In the genomic region with DNA sequence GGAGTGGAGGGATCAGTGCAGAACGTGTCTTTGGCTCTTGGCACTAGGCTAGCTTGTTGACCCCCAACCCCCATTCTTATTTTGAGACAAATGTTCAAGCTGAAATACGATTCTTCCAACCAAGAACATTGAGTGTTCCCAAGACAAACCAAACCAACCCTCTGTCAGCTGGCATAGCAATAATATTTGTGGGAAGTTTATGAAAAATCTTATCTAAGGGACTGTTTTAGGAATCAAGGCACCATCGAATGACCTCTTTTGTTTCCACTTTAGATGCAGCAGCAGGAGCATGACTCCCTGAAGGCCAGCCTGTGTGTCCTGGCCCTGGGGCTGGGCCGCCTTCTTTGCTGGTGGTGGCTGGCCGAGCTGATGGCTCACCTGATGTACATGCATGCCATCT, we compare ENCODE assay signal across 24 cellular contexts.
"Had no signal": no experiment of that assay in that cellular context is flagged by ENCODE, and none has a peak within 500 bp of the region (broad histone marks: within the 10 kb centered on the region; RNA-seq: fewer than 3 reads in every experiment).

No MANE protein-coding gene starts in this region.

- H3K4me3 ChIP-seq: esophagus squamous epithelium had no signal

- H3K9me3 ChIP-seq: esophagus squamous epithelium had no signal

- H3K36me3 Mint-ChIP-seq: activated naive CD4-positive, alpha-beta T cell treated with anti-CD3 and anti-CD28 coated beads, Interleukin-2, amount 10 ng/mL, durations not matched to agents 7 days and 5 days; activated naive CD4-positive, alpha-beta T cell treated with anti-CD3 and anti-CD28 coated beads, Interleukin-2, amount 50 U/mL, for 72 hours had no signal

- H3K9me3 Mint-ChIP-seq: activated CD4-positive, alpha-beta memory T cell treated with anti-CD3 and anti-CD28 coated beads, Interleukin-2, amount 10 ng/mL, durations not matched to agents 7 days and 5 days; activated CD4-positive, alpha-beta T cell treated with anti-CD3 and anti-CD28 coated beads, Interleukin-2, amount 10 ng/mL, durations not matched to agents 7 days and 5 days; activated naive CD4-positive, alpha-beta T cell treated with anti-CD3 and anti-CD28 coated beads, Interleukin-2, amount 10 ng/mL, durations not matched to agents 7 days and 5 days; activated naive CD4-positive, alpha-beta T cell treated with anti-CD3 and anti-CD28 coated beads, Interleukin-2, amount 50 U/mL, for 72 hours; activated naive CD8-positive, alpha-beta T cell treated with anti-CD3 and anti-CD28 coated beads, Interleukin-2, amount 10 ng/mL, durations not matched to agents 7 days and 5 days; activated T-cell treated with anti-CD3 and anti-CD28 coated beads, Interleukin-2, amount 50 U/mL, for 24 hours; activated T-cell treated with anti-CD3 and anti-CD28 coated beads, Interleukin-2, amount 50 U/mL, for 72 hours; central memory CD8-positive, alpha-beta T cell; effector memory CD8-positive, alpha-beta T cell had no signal

- H3K4me1 Mint-ChIP-seq: activated CD4-positive, alpha-beta memory T cell treated with anti-CD3 and anti-CD28 coated beads, Interleukin-2, amount 10 ng/mL, durations not matched to agents 7 days and 5 days; activated CD4-positive, alpha-beta T cell treated with anti-CD3 and anti-CD28 coated beads, Interleukin-2, amount 10 ng/mL, durations not matched to agents 7 days and 5 days; activated naive CD4-positive, alpha-beta T cell treated with anti-CD3 and anti-CD28 coated beads, Interleukin-2, amount 10 ng/mL, durations not matched to agents 7 days and 5 days; activated naive CD8-positive, alpha-beta T cell treated with anti-CD3 and anti-CD28 coated beads, Interleukin-2, amount 10 ng/mL, durations not matched to agents 7 days and 5 days; central memory CD8-positive, alpha-beta T cell had no signal

- H3K27me3 ChIP-seq: brain microvascular endothelial cell, esophagus squamous epithelium had no signal

- H3K36me3 ChIP-seq: brain microvascular endothelial cell had no signal

- H3K27ac Mint-ChIP-seq: activated CD4-positive, alpha-beta memory T cell treated with anti-CD3 and anti-CD28 coated beads, Interleukin-2, amount 10 ng/mL, durations not matched to agents 7 days and 5 days; activated CD4-positive, alpha-beta T cell treated with anti-CD3 and anti-CD28 coated beads, Interleukin-2, amount 10 ng/mL, durations not matched to agents 7 days and 5 days; activated naive CD4-positive, alpha-beta T cell treated with anti-CD3 and anti-CD28 coated beads, Interleukin-2, amount 10 ng/mL, durations not matched to agents 7 days and 5 days; activated naive CD8-positive, alpha-beta T cell treated with anti-CD3 and anti-CD28 coated beads, Interleukin-2, amount 10 ng/mL, durations not matched to agents 7 days and 5 days; activated T-cell treated with anti-CD3 and anti-CD28 coated beads, Interleukin-2, amount 50 U/mL, for 24 hours; activated T-cell treated with anti-CD3 and anti-CD28 coated beads, Interleukin-2, amount 50 U/mL, for 72 hours; effector memory CD8-positive, alpha-beta T cell; WTC11 had no signal

- ATAC-seq: activated naive CD4-positive, alpha-beta T cell treated with anti-CD3 and anti-CD28 coated beads, Interleukin-2, amount 50 U/mL, for 72 hours; activated T-cell treated with anti-CD3 and anti-CD28 coated beads, Interleukin-2, amount 50 U/mL, for 72 hours; effector memory CD8-positive, alpha-beta T cell; WTC11 had no signal

- H3K4me3 Mint-ChIP-seq: activated CD4-positive, alpha-beta memory T cell treated with anti-CD3 and anti-CD28 coated beads, Interleukin-2, amount 10 ng/mL, durations not matched to agents 7 days and 5 days; activated CD4-positive, alpha-beta T cell treated with anti-CD3 and anti-CD28 coated beads, Interleukin-2, amount 10 ng/mL, durations not matched to agents 7 days and 5 days; activated naive CD4-positive, alpha-beta T cell treated with anti-CD3 and anti-CD28 coated beads, Interleukin-2, amount 10 ng/mL, durations not matched to agents 7 days and 5 days; activated naive CD8-positive, alpha-beta T cell treated with anti-CD3 and anti-CD28 coated beads, Interleukin-2, amount 10 ng/mL, durations not matched to agents 7 days and 5 days; activated T-cell treated with anti-CD3 and anti-CD28 coated beads, Interleukin-2, amount 50 U/mL, for 24 hours; activated T-cell treated with anti-CD3 and anti-CD28 coated beads, Interleukin-2, amount 50 U/mL, for 72 hours; central memory CD8-positive, alpha-beta T cell; effector memory CD8-positive, alpha-beta T cell; WTC11 had no signal

- DNase-seq: activated CD4-positive, alpha-beta memory T cell treated with anti-CD3 and anti-CD28 coated beads, Interleukin-2, amount 10 ng/mL, durations not matched to agents 7 days and 5 days; activated CD4-positive, alpha-beta T cell treated with anti-CD3 and anti-CD28 coated beads for 1 hour; activated CD4-positive, alpha-beta T cell treated with anti-CD3 and anti-CD28 coated beads for 4 hours; activated CD4-positive, alpha-beta T cell treated with anti-CD3 and anti-CD28 coated beads, Interleukin-2, amount 10 ng/mL, durations not matched to agents 7 days and 5 days; activated CD4-positive, alpha-beta T cell treated with anti-CD3 and anti-CD28 coated beads, Interleukin-2, amount 50 U/mL, for 4 hours; activated CD8-positive, alpha-beta memory T cell treated with anti-CD3 and anti-CD28 coated beads, Interleukin-2, amount 50 U/mL, for 48 hours; activated gamma-delta T cell; activated naive CD4-positive, alpha-beta T cell; activated naive CD4-positive, alpha-beta T cell treated with anti-CD3 and anti-CD28 coated beads, Interleukin-2, amount 10 ng/mL, durations not matched to agents 7 days and 5 days; activated naive CD8-positive, alpha-beta T cell treated with anti-CD3 and anti-CD28 coated beads, Interleukin-2, amount 10 ng/mL, durations not matched to agents 7 days and 5 days; activated T-cell treated with anti-CD3 and anti-CD28 coated beads for 4 hours; activated T-cell treated with anti-CD3 and anti-CD28 coated beads, Interleukin-2, amount 50 U/mL, for 24 hours; activated T-cell treated with anti-CD3 and anti-CD28 coated beads, Interleukin-2, amount 50 U/mL, for 72 hours; brain microvascular endothelial cell; cortex of kidney; dermis blood vessel endothelial cell; effector CD4-positive, alpha-beta T cell; effector memory CD8-positive, alpha-beta T cell; erythroblast; esophagus squamous epithelium; T-helper 2 cell had no signal

- H3K27ac ChIP-seq: brain microvascular endothelial cell, esophagus squamous epithelium had no signal

- H3K27me3 Mint-ChIP-seq: activated CD4-positive, alpha-beta memory T cell treated with anti-CD3 and anti-CD28 coated beads, Interleukin-2, amount 10 ng/mL, durations not matched to agents 7 days and 5 days; activated CD4-positive, alpha-beta T cell treated with anti-CD3 and anti-CD28 coated beads, Interleukin-2, amount 10 ng/mL, durations not matched to agents 7 days and 5 days; activated naive CD4-positive, alpha-beta T cell treated with anti-CD3 and anti-CD28 coated beads, Interleukin-2, amount 10 ng/mL, durations not matched to agents 7 days and 5 days; activated naive CD8-positive, alpha-beta T cell treated with anti-CD3 and anti-CD28 coated beads, Interleukin-2, amount 10 ng/mL, durations not matched to agents 7 days and 5 days; activated T-cell treated with anti-CD3 and anti-CD28 coated beads, Interleukin-2, amount 50 U/mL, for 24 hours; central memory CD8-positive, alpha-beta T cell; effector memory CD8-positive, alpha-beta T cell had no signal
